In the genomic region with DNA sequence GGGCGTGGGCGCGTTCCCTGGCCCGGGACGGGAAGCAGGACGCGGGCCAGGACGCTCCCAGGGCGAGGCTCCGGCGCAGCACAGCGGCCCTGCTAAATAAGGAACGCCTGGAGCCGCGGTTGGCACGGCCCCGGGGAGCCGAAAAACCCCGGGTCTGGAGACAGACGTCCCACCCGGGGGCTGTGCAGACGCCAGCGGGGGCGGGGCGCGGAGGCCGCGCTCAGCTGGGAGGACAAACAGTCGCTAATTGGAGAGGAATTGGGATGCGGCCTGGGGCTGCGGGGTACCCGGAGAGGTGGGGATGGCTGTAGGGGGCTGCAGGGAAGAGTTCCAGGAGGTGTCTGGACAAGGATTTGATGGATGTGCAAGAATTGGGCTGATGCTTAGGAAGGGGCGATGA, we compare ENCODE assay signal across 8 cellular contexts. TPM values are rescaled to one million over a fixed set of nuclear protein-coding genes. Genes with fewer than 3 reads are reported as not detected.
DNase-seq lines count a peak whose midpoint lies in the region; ATAC-seq, FAIRE-seq and TF ChIP-seq lines count a peak whose summit lies in the region.
"Not testable (repeated sequence)": the region's sequence is repeated elsewhere in the genome, so short reads cannot be mapped to it uniquely, and the experiment has no call there.

No MANE protein-coding gene starts in this region.

- TF ChIP-seq CTCF in 22Rv1 (IDR thresholded peaks at IDR 0.05); HFF-Myc (IDR thresholded peaks at IDR 0.05; ENCODE audit: low read depth, low read length, missing control alignments); bronchial epithelial cell (IDR thresholded peaks at IDR 0.05; ENCODE audit: insufficient read depth, low read length, severe bottlenecking); left ventricle myocardium inferior (IDR thresholded peaks at IDR 0.05; ENCODE audit: borderline replicate concordance); neural progenitor cell (IDR thresholded peaks at IDR 0.05): not testable (repeated sequence)

- not testable (repeated sequence) for FAIRE-seq in bronchial epithelial cell (lab: Jason Lieb, UNC)

- peak overlapping the region; percentile 86 to 88 for H3K4me3 Mint-ChIP-seq in activated T-cell treated with anti-CD3 and anti-CD28 coated beads, Interleukin-2, amount 50 U/mL, for 72 hours
- peak overlapping the region; percentile 83 for H3K4me3 Mint-ChIP-seq in neural progenitor cell

- not testable (repeated sequence) for H3K27me3 ChIP-seq in bronchial epithelial cell (ENCODE audit: control insufficient read depth, insufficient read depth, low read length); left ventricle myocardium inferior (ENCODE audit: low read depth); neural progenitor cell

- H3K4me2 ChIP-seq in neural progenitor cell, result peak overlapping the region; percentile 83

- H3K27ac Mint-ChIP-seq in activated T-cell treated with anti-CD3 and anti-CD28 coated beads, Interleukin-2, amount 50 U/mL, for 72 hours; neural progenitor cell: not testable (repeated sequence)

- H3K36me3 ChIP-seq in bronchial epithelial cell (ENCODE audit: control insufficient read depth, insufficient read depth, low read length); left ventricle myocardium inferior; neural progenitor cell: not testable (repeated sequence)

- H3K9me3 ChIP-seq in left ventricle myocardium inferior (replicated peaks); neural progenitor cell (ENCODE audit: low read depth): not testable (repeated sequence)

- H3K27ac ChIP-seq in 22Rv1 (peak overlapping the region; percentile 47), left ventricle myocardium inferior (replicated peaks) (peak overlapping the region; percentile 86)
- not testable (repeated sequence) for H3K27ac ChIP-seq in neural progenitor cell

- H3K27me3 Mint-ChIP-seq in activated T-cell treated with anti-CD3 and anti-CD28 coated beads, Interleukin-2, amount 50 U/mL, for 72 hours (ENCODE audit: low read depth); neural progenitor cell (ENCODE audit: insufficient read depth, low read depth): not testable (repeated sequence)

- H3K79me2 ChIP-seq in neural progenitor cell (ENCODE audit: low read depth), result peaks cover 10% of the 10 kb centered on the region

- not testable (repeated sequence) for H3K4me1 ChIP-seq in left ventricle myocardium inferior, neural progenitor cell

- H3F3A ChIP-seq in neural progenitor cell (ENCODE audit: low read depth), result not testable (repeated sequence)

- not testable (repeated sequence) for H3K9me3 Mint-ChIP-seq in activated T-cell treated with anti-CD3 and anti-CD28 coated beads, Interleukin-2, amount 50 U/mL, for 72 hours; neural progenitor cell

- H3K4me1 Mint-ChIP-seq in activated T-cell treated with anti-CD3 and anti-CD28 coated beads, Interleukin-2, amount 50 U/mL, for 72 hours (ENCODE audit: low read depth); neural progenitor cell: not testable (repeated sequence)

- H3K4me3 ChIP-seq in HFF-Myc (replicated peaks; ENCODE audit: low read depth, low read length), result peak overlapping the region; percentile 36
- peak overlapping the region; percentile 41 for H3K4me3 ChIP-seq in bronchial epithelial cell (ENCODE audit: low read depth, low read length)
- peak overlapping the region; percentile 73 for H3K4me3 ChIP-seq in left ventricle myocardium inferior
- peak overlapping the region; percentile 79 for H3K4me3 ChIP-seq in neural progenitor cell

- H2AFZ ChIP-seq in neural progenitor cell (replicated peaks), result not testable (repeated sequence)

- not testable (repeated sequence) for ATAC-seq in activated T-cell treated with anti-CD3 and anti-CD28 coated beads, Interleukin-2, amount 50 U/mL, for 72 hours (replicated peaks in 1 of 2)

- peak overlapping the region; percentile 59 for H3K9ac ChIP-seq in neural progenitor cell

- H3K36me3 Mint-ChIP-seq in activated T-cell treated with anti-CD3 and anti-CD28 coated beads, Interleukin-2, amount 50 U/mL, for 72 hours (ENCODE audit: insufficient read depth in 2 of 2); neural progenitor cell: not testable (repeated sequence)

- H4K20me1 ChIP-seq in neural progenitor cell (ENCODE audit: low read depth), result not testable (repeated sequence)

- DNase-seq in HFF-Myc (ENCODE audit: extremely low read depth, low read depth); bronchial epithelial cell (ENCODE audit: low read depth); neural progenitor cell (ENCODE audit: low spot score): not testable (repeated sequence)
- peak; percentile 29 for DNase-seq in T-helper 9 cell
- DNase-seq in activated T-cell treated with anti-CD3 and anti-CD28 coated beads, Interleukin-2, amount 50 U/mL, for 72 hours, result peak; percentile 67 to 74
- DNase-seq in left ventricle myocardium inferior, result peak; percentile 79
- DNase-seq in stimulated activated CD4-positive, alpha-beta T cell treated with anti-CD3 and anti-CD28 coated beads, TNF-alpha, amount 100 ng/mL, for 4 hours (ENCODE audit: low read depth in 3 of 3), result peak; percentile 10 to 26 (median 23)

- intact Hi-C loops in left ventricle myocardium inferior (cut with micrococcal nuclease), result not testable (repeated sequence)

RNA-seq across cellular contexts. Expression of a gene that starts 25.3 kb away (rescaled TPM):
- 100 to 1,000 TPM; 122 to 143 TPM for total RNA-seq in activated T-cell treated with anti-CD3 and anti-CD28 coated beads, Interleukin-2, amount 50 U/mL, for 72 hours
- total RNA-seq in bronchial epithelial cell (43.7 and 65.7 TPM in 2 replicates), left ventricle myocardium inferior (49.2 TPM), neural progenitor cell (ENCODE audit: low replicate concordance) (66.7 and 75.0 TPM in 2 replicates)
